Comparison of ENCODE assay signal across 1 cellular context in the genomic region with DNA sequence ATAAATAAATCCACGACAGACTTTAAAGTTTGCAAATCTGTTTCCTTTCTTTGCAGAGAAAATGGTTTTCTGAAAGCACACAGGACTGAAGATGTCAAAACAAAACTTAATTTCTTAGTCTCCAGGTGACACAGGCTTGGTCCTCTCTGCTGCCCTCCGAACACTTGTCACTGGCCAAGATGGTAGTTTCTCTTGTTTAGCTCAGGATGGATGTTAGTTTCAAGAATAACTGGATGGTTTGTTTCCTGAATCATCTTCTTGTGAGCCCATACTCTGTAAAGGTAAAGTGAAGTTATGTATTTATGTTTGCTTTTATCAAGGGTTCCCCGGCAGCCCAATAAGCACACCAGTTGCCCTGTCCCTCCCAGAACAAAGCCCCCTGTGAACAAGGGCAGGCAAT.
TF ChIP-seq lines count a peak whose summit lies in the region.

No MANE protein-coding gene starts in this region.

TF ChIP-seq in SK-N-SH treated with all-trans-retinoic acid at 6 μM for 48 hours, 23 proteins besides CTCF, POLR2A, EP300 and RAD21 (continued from another document):
- TF ChIP-seq, protein P1, sequence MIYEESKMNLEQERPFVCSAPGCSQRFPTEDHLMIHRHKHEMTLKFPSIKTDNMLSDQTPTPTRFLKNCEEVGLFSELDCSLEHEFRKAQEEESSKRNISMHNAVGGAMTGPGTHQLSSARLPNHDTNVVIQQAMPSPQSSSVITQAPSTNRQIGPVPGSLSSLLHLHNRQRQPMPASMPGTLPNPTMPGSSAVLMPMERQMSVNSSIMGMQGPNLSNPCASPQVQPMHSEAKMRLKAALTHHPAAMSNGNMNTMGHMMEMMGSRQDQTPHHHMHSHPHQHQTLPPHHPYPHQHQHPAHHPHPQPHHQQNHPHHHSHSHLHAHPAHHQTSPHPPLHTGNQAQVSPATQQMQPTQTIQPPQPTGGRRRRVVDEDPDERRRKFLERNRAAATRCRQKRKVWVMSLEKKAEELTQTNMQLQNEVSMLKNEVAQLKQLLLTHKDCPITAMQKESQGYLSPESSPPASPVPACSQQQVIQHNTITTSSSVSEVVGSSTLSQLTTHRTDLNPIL (CRISPR knock-in tag; IDR thresholded peaks at IDR 0.05; ENCODE audit: low read depth), result no peak
- no peak for TF ChIP-seq ESRRG (CRISPR knock-in tag; IDR thresholded peaks at IDR 0.05)
- no peak for TF ChIP-seq PATZ1 (CRISPR knock-in tag; IDR thresholded peaks at IDR 0.05; ENCODE audit: borderline replicate concordance)
- no peak for TF ChIP-seq ZNF70 (CRISPR knock-in tag; IDR thresholded peaks at IDR 0.05)
- TF ChIP-seq ZNF8 (CRISPR knock-in tag; IDR thresholded peaks at IDR 0.05), result no peak
